Comparison of ENCODE assay signal across 16 cellular contexts in genomic region chr6:27168586-27169443, GRCh38.
A peak's percentile ranks its signal among the peaks of the same experiment; 100 is the strongest.
DNase-seq lines count a peak whose midpoint lies in the region; ATAC-seq, FAIRE-seq and TF ChIP-seq lines count a peak whose summit lies in the region.
"Had no signal": no experiment of that assay in that cellular context is flagged by ENCODE, and none has a peak within 500 bp of the region (broad histone marks: within the 10 kb centered on the region; RNA-seq: fewer than 3 reads in every experiment).

No MANE protein-coding gene starts in this region.

- FAIRE-seq in K562 (lab: Jason Lieb, UNC) = peak; percentile 6

- H3K9ac ChIP-seq in IMR-90 (ENCODE audit: low read depth, low read length) = peak overlapping the region; percentile 86
- H3K9ac ChIP-seq in K562 (ENCODE audit: insufficient read depth in 1 of 2, low read depth in 2 of 2, low read length in 2 of 2) = peak overlapping the region; percentile 3 to 34; a peak in 3 of 4 replicates
- H3K9ac ChIP-seq: BLaER1 treated with 17β-estradiol and CSF1 and Interleukin-3, amounts not matched to agents 10 nM and 100 nM had no signal

- 50% methylated on average over 1 of the region's 5 CpGs; no CpG with 5 or more reads in 1 of the 2 experiments for WGBS in IMR-90 (ENCODE audit: extremely low coverage in 2 of 2, insufficient read length in 1 of 2), 2 experiments
- 34% methylated on average over 5 of the region's 5 CpGs for WGBS in K562 (ENCODE audit: insufficient coverage, low coverage, missing lambda C conversion rate)

- peak overlapping the region; percentile 98 for H4K5ac ChIP-seq in IMR-90 (ENCODE audit: low read depth, low read length)

- H2BK5ac ChIP-seq in IMR-90 (ENCODE audit: low read depth, low read length, poor library complexity, severe bottlenecking) = peak overlapping the region; percentile 100

- TF ChIP-seq CTCF in IMR-90 (conservative IDR thresholded peaks at IDR 0.05; ENCODE audit: low read depth, low read length) (no peak), K562 (IDR thresholded peaks at IDR 0.05 in 2 of 3, conservative IDR thresholded peaks at IDR 0.05 in 1 of 3; ENCODE audit: insufficient read depth in 2 of 3, low read depth in 1 of 3, low read length in 3 of 3) (no peak)

- peak overlapping the region; percentile 93 for H4K91ac ChIP-seq in IMR-90 (ENCODE audit: insufficient read depth, low read depth, low read length)

- H2BK120ac ChIP-seq in IMR-90 (ENCODE audit: low read depth, low read length) = peak overlapping the region; percentile 99

- peak overlapping the region; percentile 98 for H3K4me2 ChIP-seq in IMR-90 (ENCODE audit: low read depth, low read length)
- peak overlapping the region; percentile 52; the same call in 1 of the 2 replicates for H3K4me2 ChIP-seq in K562 (ENCODE audit: insufficient read depth, low read length)
- H3K4me2 ChIP-seq: BLaER1 treated with 17β-estradiol and CSF1 and Interleukin-3, amounts not matched to agents 10 nM and 100 nM had no signal

- peak overlapping the region; percentile 64 to 93 for H4K8ac ChIP-seq in IMR-90 (ENCODE audit: low read depth in 2 of 2, low read length in 2 of 2)

- H3K27me3 ChIP-seq in IMR-90 (ENCODE audit: control insufficient read depth, insufficient read depth, low read length) = no peaks in the 10 kb centered on the region
- no peaks in the 10 kb centered on the region for H3K27me3 ChIP-seq in K562 (ENCODE audit: control insufficient read depth in 2 of 2, insufficient read depth in 2 of 2, low read length in 2 of 2)
- no peaks in the 10 kb centered on the region for H3K27me3 ChIP-seq in H7 (ENCODE audit: control insufficient read depth, insufficient read depth, low read length)
- H3K27me3 ChIP-seq: BLaER1 treated with 17β-estradiol and CSF1 and Interleukin-3, amounts not matched to agents 10 nM and 100 nM; MG63 had no signal

- H3K27ac ChIP-seq in IMR-90 (ENCODE audit: insufficient read depth, low read length) (peak overlapping the region; percentile 100), K562 (ENCODE audit: extremely low read depth, low read depth, low read length) (peak overlapping the region; percentile 73)
- H3K27ac ChIP-seq: BLaER1 treated with 17β-estradiol and CSF1 and Interleukin-3, amounts not matched to agents 10 nM and 100 nM; thoracic aorta had no signal

- H3K36me3 ChIP-seq in IMR-90 (ENCODE audit: control insufficient read depth, insufficient read depth, low read length) (no peaks in the 10 kb centered on the region), K562 (ENCODE audit: control insufficient read depth, insufficient read depth, low read length) (no peaks in the 10 kb centered on the region), H7 (replicated peaks; ENCODE audit: control insufficient read depth, insufficient read depth, low read length) (no peaks in the 10 kb centered on the region)
- H3K36me3 ChIP-seq: BLaER1 treated with 17β-estradiol and CSF1 and Interleukin-3, amounts not matched to agents 10 nM and 100 nM; MG63; thoracic aorta had no signal

- peak overlapping the region; percentile 17; the same call in 1 of the 2 replicates for H3K4me3 ChIP-seq in IMR-90 (ENCODE audit: insufficient read depth, low read depth, low read length)
- no peak overlapping the region for H3K4me3 ChIP-seq in K562
- H3K4me3 ChIP-seq in H7 (ENCODE audit: insufficient read depth, low read depth, low read length) = no peak overlapping the region
- H3K4me3 ChIP-seq: BLaER1 treated with 17β-estradiol and CSF1 and Interleukin-3, amounts not matched to agents 10 nM and 100 nM; MG63; thoracic aorta had no signal

- peak overlapping the region; percentile 71 for H2AK5ac ChIP-seq in IMR-90 (ENCODE audit: low read depth, low read length)

- H3K23ac ChIP-seq in IMR-90 (ENCODE audit: low read depth, low read length) = peak overlapping the region; percentile 99

- POLR2A ChIA-PET in IMR-90 (lab: Charles Lee; ENCODE audit: unreplicated experiment) (no interaction called here), K562 (lab: Yijun Ruan, JAX) (interaction anchor here (0.6 to 0.8 kb wide), 4 partner anchors 34 to 1374 kb away, joined by 3 to 4 read pairs (median 3); a partner anchor contains a TSS)

- ATAC-seq in IMR-90 (ENCODE audit: low read depth) = peak; percentile 87
- ATAC-seq in K562 = peak; percentile 58
- ATAC-seq: Right ventricle myocardium inferior had no signal

- intact Hi-C loops in IMR-90 (cut with micrococcal nuclease) = loop anchor here (10.0 kb wide), 1 partner anchor 306 kb away; the partner anchor contains the start of gene ZNF184
- intact Hi-C loops in K562 (cut with micrococcal nuclease) = loop anchor here (10.0 kb wide), 1 partner anchor 1046 kb away; no protein-coding TSS in a partner anchor

- TF ChIP-seq EP300 in K562 (IDR thresholded peaks at IDR 0.05; ENCODE audit: low read length) = no peak

- no peaks in the 10 kb centered on the region; the same call in 1 of the 2 replicates for H4K20me1 ChIP-seq in IMR-90 (ENCODE audit: insufficient read depth, low read length)
- H4K20me1 ChIP-seq in K562 (replicated peaks; ENCODE audit: control insufficient read depth, insufficient read depth, low read length) = no peaks in the 10 kb centered on the region
- H4K20me1 ChIP-seq: BLaER1 treated with 17β-estradiol and CSF1 and Interleukin-3, amounts not matched to agents 10 nM and 100 nM had no signal

- H3K14ac ChIP-seq in IMR-90 (replicated peaks; ENCODE audit: low read depth, low read length) = peak overlapping the region; percentile 97

- TF ChIP-seq POLR2A in IMR-90 (IDR thresholded peaks at IDR 0.05; ENCODE audit: low read depth, low read length) (peak; percentile 75), K562 (conservative IDR thresholded peaks at IDR 0.05) (no peak)

- no peaks in the 10 kb centered on the region for H3K79me1 ChIP-seq in IMR-90 (ENCODE audit: low read depth in 1 of 2, low read length in 2 of 2)

- H3K4me1 ChIP-seq in IMR-90 (ENCODE audit: control insufficient read depth, insufficient read depth, low read length) (peaks cover 10% of the 10 kb centered on the region), K562 (replicated peaks in 1 of 2; ENCODE audit: control insufficient read depth in 2 of 2, insufficient read depth in 2 of 2, low read length in 2 of 2) (peaks cover 9 to 10% of the 10 kb centered on the region in 2 experiments; a peak in 4 of 5 replicates)

- H3K9me3 ChIP-seq in IMR-90 (ENCODE audit: control insufficient read depth, insufficient read depth, low read length) = no peaks in the 10 kb centered on the region
- no peaks in the 10 kb centered on the region for H3K9me3 ChIP-seq in K562 (replicated peaks; ENCODE audit: control insufficient read depth, insufficient read depth, low read depth, low read length)
- H3K9me3 ChIP-seq: MG63, thoracic aorta had no signal

- H2AFZ ChIP-seq in IMR-90 (replicated peaks; ENCODE audit: low read length, poor library complexity) (peak overlapping the region; percentile 82), K562 (ENCODE audit: low read depth, low read length) (peak overlapping the region; percentile 92)

- CTCF ChIA-PET in IMR-90 (lab: Yijun Ruan, JAX) = no interaction called here
- CTCF ChIA-PET in K562 (lab: Yijun Ruan, JAX; ENCODE audit: low intra/inter-chr PET ratio) = no interaction called here

- H3K56ac ChIP-seq in IMR-90 (ENCODE audit: extremely low read depth, insufficient read depth, low read length) = peak overlapping the region; percentile 97

- H3K79me2 ChIP-seq in K562 (ENCODE audit: control insufficient read depth, insufficient read depth, low read length) = no peaks in the 10 kb centered on the region

- TF ChIP-seq RAD21 in IMR-90 (IDR thresholded peaks at IDR 0.05; ENCODE audit: low read length) (no peak), K562 (CRISPR knock-in tag; conservative IDR thresholded peaks at IDR 0.05 in 1 of 2, IDR thresholded peaks at IDR 0.05 in 1 of 2) (no peak)

- dilution Hi-C loops in IMR-90 (cut with HindIII; ENCODE audit: low sequenced_read_pairs, unreplicated experiment) = no loop called here

- TSS peak; percentile 85 for BruUV-seq in IMR-90 (replicated peaks; lab: Mats Ljungman, UMichigan)
- no TSS peak for BruUV-seq in K562 (replicated peaks; lab: Mats Ljungman, UMichigan)

- peak overlapping the region; percentile 99 for H2BK20ac ChIP-seq in IMR-90 (ENCODE audit: low read depth, low read length)

- H3K18ac ChIP-seq in IMR-90 (ENCODE audit: low read depth, low read length) = peak overlapping the region; percentile 100

- H3K9me1 ChIP-seq in IMR-90 (ENCODE audit: insufficient read depth, low read length) = no peaks in the 10 kb centered on the region
- no peaks in the 10 kb centered on the region for H3K9me1 ChIP-seq in K562 (ENCODE audit: control insufficient read depth, insufficient read depth, low read length)

- peak overlapping the region; percentile 98 for H3K4ac ChIP-seq in IMR-90 (ENCODE audit: low read depth, low read length)

- no peak overlapping the region for H2AK9ac ChIP-seq in IMR-90 (replicated peaks; ENCODE audit: low read depth, low read length, poor library complexity)

- peak; percentile 41 for DNase-seq in AG08396 (ENCODE audit: low spot score)
- peak; percentile 97 for DNase-seq in IMR-90
- DNase-seq in K562 (ENCODE audit: extremely low read depth in 1 of 4, low spot score in 3 of 4) = peak in 1 of 4 experiments; percentile 63
- peak; percentile 11 for DNase-seq in kidney glomerular epithelial cell (lab: John Stamatoyannopoulos, UW)
- no peak for DNase-seq in NOMO-1 (lab: John Stamatoyannopoulos, UW; ENCODE audit: unreplicated experiment in 2 of 2)
- DNase-seq in H7 = no peak
- DNase-seq in OCI-M1 (lab: John Stamatoyannopoulos, UW) = no peak
- DNase-seq in occipital lobe (lab: John Stamatoyannopoulos, UW) = no peak
- DNase-seq: activated CD4-positive, alpha-beta T cell treated with anti-CD3 and anti-CD28 coated beads for 48 hours; activated effector memory CD4-positive, alpha-beta T cell treated with Interleukin-2 at 50 U/mL for 16 hours; MG63; midbrain; retina had no signal

- peak overlapping the region; percentile 97 for H2BK15ac ChIP-seq in IMR-90 (ENCODE audit: low read depth, low read length)

- in situ Hi-C loops in IMR-90 (cut with MboI; ENCODE audit: low sequenced_read_pairs) (loop anchor here (10.0 kb wide), 1 partner anchor 306 kb away; the partner anchor contains the start of gene ZNF184), K562 (cut with MboI) (no loop called here)

TF ChIP-seq in IMR-90, 13 proteins besides CTCF, POLR2A, EP300 and RAD21 (continues in another document):
- TF ChIP-seq RCOR1 (IDR thresholded peaks at IDR 0.05; ENCODE audit: insufficient replicate concordance, low read length) (peak; percentile 4), NFE2L2 (IDR thresholded peaks at IDR 0.05; ENCODE audit: low read depth, low read length) (no peak), FOS (IDR thresholded peaks at IDR 0.05; ENCODE audit: low read depth, low read length) (peak; percentile 58), MAZ (IDR thresholded peaks at IDR 0.05; ENCODE audit: borderline replicate concordance, low read depth, low read length) (no peak)

TF ChIP-seq in K562, 482 proteins besides CTCF, POLR2A, EP300 and RAD21 (continues in another document):
- TF ChIP-seq ADNP (tag; IDR thresholded peaks at IDR 0.05) (0 out of 2 replicates have a peak, but pooled peaks have one; percentile 26), ZNF696 (CRISPR knock-in tag; conservative IDR thresholded peaks at IDR 0.05) (no peak), JUND (IDR thresholded peaks at IDR 0.05; ENCODE audit: borderline replicate concordance, low read depth, low read length) (peak; percentile 30; the same call in 1 of the 2 replicates), JUND (tag; IDR thresholded peaks at IDR 0.05; ENCODE audit: borderline replicate concordance, low read depth, low read length) (0 out of 3 replicates have a peak, but pooled peaks have one; percentile 30)

Comparison
In these comparisons a context has a peak if more than half of its experiments do, and no peak if none do; other contexts are left out.
1. DNase-seq: peak in AG08396 (single experiment), IMR-90 (single experiment) and kidney glomerular epithelial cell (single experiment); none in NOMO-1 (0 of 2), H7 (single experiment), OCI-M1 (single experiment) and occipital lobe (single experiment).